In the genomic region with DNA sequence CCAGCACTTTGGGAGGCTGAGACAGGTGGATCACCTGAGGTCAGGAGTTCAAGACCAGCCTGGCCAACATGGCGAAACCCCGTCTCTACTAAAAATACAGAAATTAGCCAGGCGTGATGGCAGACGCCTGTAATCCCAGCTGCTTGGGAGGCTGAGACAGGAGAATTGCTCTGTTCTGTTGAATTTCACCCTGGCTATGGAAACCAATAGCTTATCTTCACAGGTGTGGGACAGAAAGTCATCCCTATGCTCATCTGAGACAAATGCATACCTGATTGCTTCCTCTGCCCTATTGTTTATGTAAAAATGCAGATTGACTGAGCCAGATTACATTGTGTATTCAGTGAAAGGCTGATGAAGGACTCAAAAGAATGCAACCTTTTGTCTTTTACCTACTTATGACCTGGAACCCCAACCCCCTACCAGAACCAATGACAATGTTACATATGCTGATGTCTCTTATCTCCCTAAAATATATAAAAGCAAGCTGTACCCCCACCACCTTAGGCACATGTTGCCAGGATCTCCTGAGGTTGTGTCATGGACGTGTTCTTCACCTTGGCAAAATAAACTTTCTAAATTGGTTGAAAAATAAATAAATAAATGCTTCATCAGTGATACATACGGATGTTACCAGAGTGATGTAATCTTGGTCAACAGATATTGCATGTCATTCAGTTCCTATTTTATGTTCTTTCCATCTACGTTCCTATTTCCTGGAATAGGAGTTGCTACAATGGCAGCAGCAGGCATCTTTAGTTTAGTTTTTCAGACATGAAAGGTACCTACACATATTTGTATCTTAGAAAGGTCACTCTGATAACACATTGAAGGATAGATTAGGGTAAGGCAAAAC, we compare ENCODE assay signal across 8 cellular contexts.
DNase-seq lines count a peak whose midpoint lies in the region; ATAC-seq and TF ChIP-seq lines count a peak whose summit lies in the region.
"Not testable (repeated sequence)": the region's sequence is repeated elsewhere in the genome, so short reads cannot be mapped to it uniquely, and the experiment has no call there.

No MANE protein-coding gene starts in this region.

- intact Hi-C loops in CD14-positive monocyte (cut with micrococcal nuclease); MCF 10A (cut with micrococcal nuclease): not testable (repeated sequence)

- H3K79me2 ChIP-seq in smooth muscle cell (ENCODE audit: low read depth) = not testable (repeated sequence)

- not testable (repeated sequence) for H3K9me3 ChIP-seq in T-helper 17 cell (ENCODE audit: control insufficient read depth, low read length, poor library complexity, severe bottlenecking)
- peaks cover 18% of the 10 kb centered on the region for H3K9me3 ChIP-seq in smooth muscle cell (replicated peaks; ENCODE audit: low read depth)

- not testable (repeated sequence) for H3K27me3 Mint-ChIP-seq in CD14-positive monocyte (ENCODE audit: low read depth in 3 of 3); HFFc6 (ENCODE audit: insufficient read depth); T-helper 17 cell; MCF 10A (ENCODE audit: insufficient read depth, unreplicated experiment)

- not testable (repeated sequence) for H3K27me3 ChIP-seq in smooth muscle cell (ENCODE audit: low read depth)

- CTCF ChIA-PET in MCF 10A (lab: Yijun Ruan, JAX) = interaction anchor here (0.6 to 0.7 kb wide), 4 partner anchors 43 to 375 kb away, joined by 3 to 4 read pairs (median 3); no protein-coding TSS in a partner anchor

- POLR2A ChIA-PET in MCF 10A (lab: Yijun Ruan, JAX) = interaction anchor here (0.7 to 6.5 kb wide), 21 partner anchors 8 to 193 kb away, joined by 3 to 76 read pairs (median 4); no protein-coding TSS in a partner anchor

- not testable (repeated sequence) for H3K9ac ChIP-seq in smooth muscle cell (ENCODE audit: low read depth)

- not testable (repeated sequence) for TF ChIP-seq CTCF in CD14-positive monocyte (IDR thresholded peaks at IDR 0.05); HFFc6 (IDR thresholded peaks at IDR 0.05); MCF 10A (IDR thresholded peaks at IDR 0.05; ENCODE audit: unreplicated experiment); smooth muscle cell (IDR thresholded peaks at IDR 0.05; ENCODE audit: borderline replicate concordance, insufficient read depth, poor library complexity, severe bottlenecking)

- H3K27ac Mint-ChIP-seq in CD14-positive monocyte (peak overlapping the region; percentile 73 to 92 (median 88)), HFFc6 (peak overlapping the region; percentile 74), T-helper 17 cell (peak overlapping the region; percentile 8), MCF 10A (ENCODE audit: low read depth, unreplicated experiment) (peak overlapping the region; percentile 69)

- not testable (repeated sequence) for ATAC-seq in T-helper 17 cell

- H3K4me2 ChIP-seq in smooth muscle cell = not testable (repeated sequence)

- H3K4me3 Mint-ChIP-seq in CD14-positive monocyte = peak overlapping the region in 1 of 2 donors; percentile 75
- peak overlapping the region; percentile 66 for H3K4me3 Mint-ChIP-seq in HFFc6
- H3K4me3 Mint-ChIP-seq in T-helper 17 cell = not testable (repeated sequence)
- H3K4me3 Mint-ChIP-seq in MCF 10A (ENCODE audit: unreplicated experiment) = peak overlapping the region; percentile 26

- WGBS in smooth muscle cell (ENCODE audit: low lambda C conversion rate) = 91% methylated on average over 7 of the region's 7 CpGs

- not testable (repeated sequence) for H3F3A ChIP-seq in smooth muscle cell (ENCODE audit: low read depth)

- not testable (repeated sequence) for H3K4me3 ChIP-seq in smooth muscle cell

- DNase-seq in CD14-positive monocyte (ENCODE audit: low spot score); HFFc6; T-helper 17 cell; smooth muscle cell (lab: John Stamatoyannopoulos, UW; ENCODE audit: unreplicated experiment): not testable (repeated sequence)
- DNase-seq in NCI-H460 (ENCODE audit: extremely low read depth, low read depth) (peak; percentile 88), MCF 10A (ENCODE audit: unreplicated experiment) (peak; percentile 48), fibroblast of peridontal ligament (ENCODE audit: extremely low read depth) (peak; percentile 29), lung microvascular endothelial cell (ENCODE audit: low read depth in 2 of 2) (peak; percentile 50 to 88)

- peak overlapping the region; percentile 48 for H3K27ac ChIP-seq in smooth muscle cell (ENCODE audit: low read depth)

- H3K9me3 Mint-ChIP-seq in CD14-positive monocyte (peaks cover 8 to 15% (median 12%) of the 10 kb centered on the region in 7 donors), HFFc6 (peaks cover 32% of the 10 kb centered on the region), MCF 10A (ENCODE audit: unreplicated experiment) (peaks cover 19% of the 10 kb centered on the region)

- H3K4me1 ChIP-seq in smooth muscle cell (ENCODE audit: low read depth) = not testable (repeated sequence)

- H3K36me3 Mint-ChIP-seq in CD14-positive monocyte; T-helper 17 cell (ENCODE audit: low read depth); MCF 10A (ENCODE audit: insufficient read depth, unreplicated experiment): not testable (repeated sequence)
- peaks cover 41% of the 10 kb centered on the region for H3K36me3 Mint-ChIP-seq in HFFc6 (ENCODE audit: low read depth)

- BruUV-seq in MCF 10A (replicated peaks; lab: Mats Ljungman, UMichigan) = TSS peak; percentile 26

- H4K20me1 ChIP-seq in smooth muscle cell (ENCODE audit: low read depth) = not testable (repeated sequence)

- peaks cover 16% of the 10 kb centered on the region for H3K36me3 ChIP-seq in smooth muscle cell (ENCODE audit: low read depth)

- not testable (repeated sequence) for H2AFZ ChIP-seq in smooth muscle cell (ENCODE audit: low read depth)

- H3K4me1 Mint-ChIP-seq in CD14-positive monocyte (peaks cover 18% of the 10 kb centered on the region), HFFc6 (ENCODE audit: low read depth) (peaks cover 73% of the 10 kb centered on the region), MCF 10A (ENCODE audit: insufficient read depth, unreplicated experiment) (peaks cover 46% of the 10 kb centered on the region)
- H3K4me1 Mint-ChIP-seq in T-helper 17 cell = not testable (repeated sequence)

Comparison
In these comparisons a context has a peak if more than half of its experiments do, and no peak if none do; other contexts are left out.
1. H3K27ac Mint-ChIP-seq: peak in every context shown above with its lines; median percentile 88 in CD14-positive monocyte; 74 in HFFc6; 69 in MCF 10A; 8 in T-helper 17 cell.